ENCODE assay signal across 8 cellular contexts in the genomic region with DNA sequence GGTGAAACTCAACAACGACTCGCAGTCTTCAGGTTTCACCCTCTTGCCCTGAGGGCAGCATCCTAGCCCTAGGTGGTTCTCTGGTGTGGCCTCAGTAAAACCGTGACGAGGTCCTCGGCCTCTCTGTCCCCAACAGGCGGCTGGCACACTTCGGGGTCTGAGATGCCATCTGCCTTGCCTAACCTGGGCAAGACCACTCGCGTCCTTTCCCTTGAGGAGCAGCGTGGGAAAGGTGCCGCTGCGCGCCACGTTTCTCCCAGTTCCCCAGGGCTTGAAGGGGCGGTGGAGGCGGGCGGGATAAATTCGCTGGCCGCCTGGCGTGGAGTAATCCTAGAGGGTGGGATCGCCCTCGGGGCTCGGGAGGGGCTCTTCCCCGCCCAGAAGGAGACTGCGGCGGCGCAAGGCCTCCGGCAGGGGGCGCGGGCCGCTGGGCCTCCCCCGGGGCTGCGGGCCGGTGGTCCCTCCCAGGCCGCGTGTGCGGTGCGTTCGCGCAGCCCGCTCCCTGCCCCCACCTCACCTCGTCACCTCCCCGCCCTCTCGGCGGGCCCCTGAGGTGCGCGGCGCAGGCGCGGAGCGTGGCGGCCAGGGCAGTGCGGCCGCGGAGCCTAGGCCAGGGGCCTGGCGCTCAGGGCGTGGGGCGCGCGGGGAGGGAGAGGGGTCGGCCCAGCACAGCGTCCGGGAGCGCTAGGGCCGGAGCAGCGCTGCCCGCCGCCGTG. TPM values are rescaled to one million over a fixed set of nuclear protein-coding genes. Genes with fewer than 3 reads are reported as not detected.
A peak's percentile ranks its signal among the peaks of the same experiment; 100 is the strongest.
DNase-seq lines count a peak whose midpoint lies in the region; ATAC-seq, FAIRE-seq and TF ChIP-seq lines count a peak whose summit lies in the region.

A gene with protein sequence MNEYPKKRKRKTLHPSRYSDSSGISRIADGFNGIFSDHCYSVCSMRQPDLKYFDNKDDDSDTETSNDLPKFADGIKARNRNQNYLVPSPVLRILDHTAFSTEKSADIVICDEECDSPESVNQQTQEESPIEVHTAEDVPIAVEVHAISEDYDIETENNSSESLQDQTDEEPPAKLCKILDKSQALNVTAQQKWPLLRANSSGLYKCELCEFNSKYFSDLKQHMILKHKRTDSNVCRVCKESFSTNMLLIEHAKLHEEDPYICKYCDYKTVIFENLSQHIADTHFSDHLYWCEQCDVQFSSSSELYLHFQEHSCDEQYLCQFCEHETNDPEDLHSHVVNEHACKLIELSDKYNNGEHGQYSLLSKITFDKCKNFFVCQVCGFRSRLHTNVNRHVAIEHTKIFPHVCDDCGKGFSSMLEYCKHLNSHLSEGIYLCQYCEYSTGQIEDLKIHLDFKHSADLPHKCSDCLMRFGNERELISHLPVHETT (plus strand): TSS at position 551 of the 716 bp plus-strand sequence. CDS start 5,263 bp downstream, outside the sequence.

- no peaks in the 10 kb centered on the region for H3K9me3 ChIP-seq in kidney (ENCODE audit: control insufficient read depth in 1 of 2, low read length in 2 of 2)

- peak within 1 kb of the TSS; percentile 90 to 92 for H3K9ac ChIP-seq in kidney (ENCODE audit: low read length in 2 of 2)

- peak within 1 kb of the TSS; percentile 87 to 96 for H3K27ac ChIP-seq in kidney (ENCODE audit: low read depth in 2 of 2, low read length in 2 of 2)

- no peak for FAIRE-seq in kidney (lab: Jason Lieb, UNC)

- TF ChIP-seq CTCF in AG09309 (IDR thresholded peaks at IDR 0.05; ENCODE audit: control insufficient read depth, insufficient read depth, low read depth, low read length, missing control alignments) (peak; percentile 53), kidney (IDR thresholded peaks at IDR 0.05; ENCODE audit: borderline replicate concordance, extremely low read depth, insufficient read depth) (peak; percentile 33)

- peak; percentile 56 for ATAC-seq in GM18873 (IDR thresholded peaks at IDR 0.05; ENCODE audit: low FRiP score, unreplicated experiment)
- peak; percentile 77 for ATAC-seq in HG03135 (IDR thresholded peaks at IDR 0.05; ENCODE audit: unreplicated experiment)

- no peaks in the 10 kb centered on the region for H3K36me3 ChIP-seq in kidney (ENCODE audit: control insufficient read depth in 1 of 2, insufficient read depth in 2 of 2, low read length in 2 of 2)

- H3K4me1 ChIP-seq in kidney (ENCODE audit: control insufficient read depth in 1 of 2, insufficient read depth in 1 of 2, low read depth in 1 of 2, low read length in 2 of 2) = peaks cover 0 to 13% of the 10 kb centered on the region in 2 donors

- intact Hi-C loops in kidney (cut with DNase I) = no loop called here

- DNase-seq in AG09309 (ENCODE audit: low read depth) = no peak
- peak; percentile 94 for DNase-seq in NCI-H2227 (lab: John Stamatoyannopoulos, UW; ENCODE audit: unreplicated experiment)
- peak; percentile 72 to 76 (median 74) for DNase-seq in activated CD4-positive, CD25-positive, alpha-beta regulatory T cell (lab: John Stamatoyannopoulos, UW)
- DNase-seq in central memory CD4-positive, alpha-beta T cell = peak; percentile 85
- peak; percentile 93 for DNase-seq in kidney
- peak; percentile 90 for DNase-seq in stimulated activated CD4-positive, alpha-beta T cell treated with anti-CD3 and anti-CD28 coated beads, Interleukin-15, amount 100 ng/mL, for 24 hours

- peak within 1 kb of the TSS; percentile 98 for H3K4me3 ChIP-seq in AG09309 (ENCODE audit: control insufficient read depth, low read depth, low read length)
- H3K4me3 ChIP-seq in kidney (ENCODE audit: low read length in 2 of 2) = peak within 1 kb of the TSS; percentile 84 to 95

RNA-seq across cellular contexts. Expression of the gene that starts here (rescaled TPM):
- 35.6 TPM for total RNA-seq in kidney
- 17.9 TPM for polyA plus RNA-seq in kidney (ENCODE audit: insufficient read depth, low read depth, low replicate concordance)
